In the genomic region with DNA sequence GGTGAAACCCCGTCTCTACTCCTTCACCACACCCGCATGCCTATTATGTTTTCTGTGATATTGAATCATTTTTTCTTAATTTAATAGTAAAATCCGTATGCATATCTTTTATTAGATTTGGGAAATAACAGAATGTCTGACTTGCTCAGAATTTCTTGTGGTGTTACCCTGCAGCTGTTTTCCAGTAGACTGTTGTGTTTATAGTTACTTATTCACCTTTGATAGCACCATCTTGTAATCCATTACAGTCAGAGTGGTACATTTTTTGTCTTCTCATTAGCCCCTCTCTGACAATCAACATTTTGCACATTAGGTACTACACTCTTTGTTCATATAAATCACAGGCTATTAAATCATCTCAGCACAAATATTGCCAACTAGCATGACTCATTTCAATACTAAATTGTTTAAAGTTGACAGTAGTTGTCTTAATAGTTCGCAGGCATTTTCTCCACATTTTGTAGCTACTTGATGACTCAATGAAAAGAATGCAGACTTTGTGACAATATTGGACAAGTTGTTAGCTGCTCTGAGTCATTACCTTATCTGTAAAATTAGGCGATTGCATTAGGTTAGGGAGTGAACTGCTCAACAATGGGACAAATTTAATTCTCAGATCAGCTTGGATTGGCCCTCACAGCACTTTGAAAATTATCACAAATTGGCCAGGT, we compare ENCODE assay signal across 2 cellular contexts.
TF ChIP-seq lines count a peak whose summit lies in the region.

No MANE protein-coding gene starts in this region.

TF ChIP-seq in IMR-90, 13 proteins besides CTCF, POLR2A, EP300 and RAD21:
- TF ChIP-seq MAZ (IDR thresholded peaks at IDR 0.05; ENCODE audit: borderline replicate concordance, low read depth, low read length) (no peak), BHLHE40 (IDR thresholded peaks at IDR 0.05; ENCODE audit: low read depth, low read length) (peak; percentile 47; the same call in 1 of the 2 replicates), CHD1 (IDR thresholded peaks at IDR 0.05; ENCODE audit: low read depth, low read length) (no peak), CEBPB (IDR thresholded peaks at IDR 0.05; ENCODE audit: low read depth, low read length) (peak; percentile 87), RCOR1 (IDR thresholded peaks at IDR 0.05; ENCODE audit: insufficient replicate concordance, low read length) (no peak), FOS (IDR thresholded peaks at IDR 0.05; ENCODE audit: low read depth, low read length) (peak; percentile 86), NFE2L2 (IDR thresholded peaks at IDR 0.05; ENCODE audit: low read depth, low read length) (no peak), RFX5 (IDR thresholded peaks at IDR 0.05; ENCODE audit: low read depth, low read length) (no peak), MAFK (IDR thresholded peaks at IDR 0.05; ENCODE audit: low read depth, low read length) (peak; percentile 57), SMC3 (IDR thresholded peaks at IDR 0.05; ENCODE audit: low read depth, low read length) (no peak)
- TF ChIP-seq, protein P1, sequence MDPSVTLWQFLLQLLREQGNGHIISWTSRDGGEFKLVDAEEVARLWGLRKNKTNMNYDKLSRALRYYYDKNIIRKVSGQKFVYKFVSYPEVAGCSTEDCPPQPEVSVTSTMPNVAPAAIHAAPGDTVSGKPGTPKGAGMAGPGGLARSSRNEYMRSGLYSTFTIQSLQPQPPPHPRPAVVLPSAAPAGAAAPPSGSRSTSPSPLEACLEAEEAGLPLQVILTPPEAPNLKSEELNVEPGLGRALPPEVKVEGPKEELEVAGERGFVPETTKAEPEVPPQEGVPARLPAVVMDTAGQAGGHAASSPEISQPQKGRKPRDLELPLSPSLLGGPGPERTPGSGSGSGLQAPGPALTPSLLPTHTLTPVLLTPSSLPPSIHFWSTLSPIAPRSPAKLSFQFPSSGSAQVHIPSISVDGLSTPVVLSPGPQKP (IDR thresholded peaks at IDR 0.05; ENCODE audit: borderline replicate concordance, low read depth, low read length) = no peak
- TF ChIP-seq, protein P2, sequence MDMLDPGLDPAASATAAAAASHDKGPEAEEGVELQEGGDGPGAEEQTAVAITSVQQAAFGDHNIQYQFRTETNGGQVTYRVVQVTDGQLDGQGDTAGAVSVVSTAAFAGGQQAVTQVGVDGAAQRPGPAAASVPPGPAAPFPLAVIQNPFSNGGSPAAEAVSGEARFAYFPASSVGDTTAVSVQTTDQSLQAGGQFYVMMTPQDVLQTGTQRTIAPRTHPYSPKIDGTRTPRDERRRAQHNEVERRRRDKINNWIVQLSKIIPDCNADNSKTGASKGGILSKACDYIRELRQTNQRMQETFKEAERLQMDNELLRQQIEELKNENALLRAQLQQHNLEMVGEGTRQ (IDR thresholded peaks at IDR 0.05; ENCODE audit: low read depth, low read length) = no peak

TF ChIP-seq in endothelial cell of umbilical vein, 7 proteins besides CTCF, POLR2A, EP300 and RAD21:
- peak; percentile 29 for TF ChIP-seq POLR2AphosphoS5 (IDR thresholded peaks at IDR 0.05; ENCODE audit: insufficient read depth, low read depth, low read length)
- TF ChIP-seq, protein P3, sequence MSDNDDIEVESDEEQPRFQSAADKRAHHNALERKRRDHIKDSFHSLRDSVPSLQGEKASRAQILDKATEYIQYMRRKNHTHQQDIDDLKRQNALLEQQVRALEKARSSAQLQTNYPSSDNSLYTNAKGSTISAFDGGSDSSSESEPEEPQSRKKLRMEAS (IDR thresholded peaks at IDR 0.05; ENCODE audit: insufficient read depth, insufficient read length) = no peak
- no peak for TF ChIP-seq MYC (IDR thresholded peaks at IDR 0.05; ENCODE audit: low read depth, low read length)
- TF ChIP-seq FOS (IDR thresholded peaks at IDR 0.05; ENCODE audit: borderline replicate concordance, insufficient read depth, low read length) = peak; percentile 99
- no peak for TF ChIP-seq EZH2 (IDR thresholded peaks at IDR 0.05; ENCODE audit: borderline replicate concordance, low read depth, low read length, severe bottlenecking)
- TF ChIP-seq GATA2 (IDR thresholded peaks at IDR 0.05; ENCODE audit: insufficient read depth, insufficient read length, low read depth, low read length) = peak; percentile 76
- TF ChIP-seq JUN (IDR thresholded peaks at IDR 0.05; ENCODE audit: borderline replicate concordance, insufficient read depth, insufficient read length, low read depth) = peak; percentile 96
